ENCODE assay signal across 8 cellular contexts in the genomic region with DNA sequence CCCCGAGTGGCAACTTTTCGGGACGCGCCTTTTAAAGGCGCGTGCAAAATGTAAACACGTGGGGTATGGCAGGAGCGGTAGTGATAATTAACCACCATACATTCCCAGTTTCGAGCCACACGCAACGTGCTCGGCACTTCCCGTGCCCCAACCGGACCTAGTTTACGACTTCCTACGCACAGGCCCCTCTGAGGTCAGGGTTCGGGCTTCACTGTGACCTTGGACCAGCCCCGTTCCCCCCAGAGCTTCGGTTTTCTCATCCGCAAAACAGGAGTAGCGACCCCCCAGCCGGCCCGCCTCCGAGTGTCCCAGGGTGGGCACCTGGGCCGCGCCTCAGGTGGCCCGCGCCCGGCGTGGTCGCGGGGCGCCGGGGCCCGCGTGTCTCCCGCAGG. TPM values are rescaled to one million over a fixed set of nuclear protein-coding genes. Genes with fewer than 3 reads are reported as not detected.
DNase-seq lines count a peak whose midpoint lies in the region; ATAC-seq and TF ChIP-seq lines count a peak whose summit lies in the region.

No MANE protein-coding gene starts in this region.

- H3K27me3 ChIP-seq in MG63: no peaks in the 10 kb centered on the region
- no peaks in the 10 kb centered on the region for H3K27me3 ChIP-seq in right lobe of liver

- peaks cover 0 to 36% (median 15%) of the 10 kb centered on the region in 4 donors for H3K4me1 ChIP-seq in right lobe of liver

- no peak for TF ChIP-seq CTCF in right lobe of liver (IDR thresholded peaks at IDR 0.05)

- ATAC-seq in GM18499 (IDR thresholded peaks at IDR 0.05; ENCODE audit: insufficient read depth, unreplicated experiment) (peak; percentile 25), right lobe of liver (peak; percentile 35 to 69 (median 59))

- POLR2A ChIA-PET in HEK293T (lab: Yijun Ruan, JAX): interaction anchor here (1.0 to 2.1 kb wide), 12 partner anchors 8 to 229 kb away, joined by 3 to 20 read pairs (median 4); a partner anchor contains a TSS

- DNase-seq in HEK293T (ENCODE audit: extremely low spot score) (peak; percentile 44), MG63 (peak; percentile 55), dedifferentiated amniotic fluid mesenchymal stem cell (ENCODE audit: extremely low spot score) (peak; percentile 19), right lobe of liver (peak; percentile 75 to 81 (median 78)), NCI-H128 (lab: John Stamatoyannopoulos, UW; ENCODE audit: unreplicated experiment) (no peak)
- DNase-seq in activated CD4-positive, CD25-positive, alpha-beta regulatory T cell treated with anti-CD3 and anti-CD28 coated beads, Interleukin-2, amount 50 U/mL, for 72 hours: peak; percentile 58
- DNase-seq in stimulated activated CD4-positive, alpha-beta T cell treated with anti-CD3 and anti-CD28 coated beads, TNF-alpha, amount 100 ng/mL, for 48 hours (ENCODE audit: low read depth in 3 of 3): peak in 2 of 3 donors; percentile 43 to 46

- intact Hi-C loops in right lobe of liver (cut with DNase I): no loop called here

- peak overlapping the region; percentile 84 to 89 (median 86) for H3K27ac ChIP-seq in right lobe of liver

- no peak for TF ChIP-seq POLR2A in right lobe of liver (IDR thresholded peaks at IDR 0.05)

- peak overlapping the region; percentile 84 for H3K4me3 ChIP-seq in MG63
- H3K4me3 ChIP-seq in right lobe of liver: peak overlapping the region; percentile 90 to 95 (median 92)

- WGBS in right lobe of liver (ENCODE audit: insufficient coverage, low coverage, low lambda C conversion rate, missing lambda C conversion rate): 3% methylated on average over 6 of the region's 37 CpGs

- H3K9me3 ChIP-seq in MG63 (peaks cover 3% of the 10 kb centered on the region; the same call in 1 of the 2 replicates), right lobe of liver (no peaks in the 10 kb centered on the region)

- CTCF ChIA-PET in HEK293T (lab: Yijun Ruan, JAX): interaction anchor here (1.1 to 1.5 kb wide), 2 partner anchors 228 kb away, joined by 3 to 11 read pairs; no protein-coding TSS in a partner anchor

- H3K36me3 ChIP-seq in MG63: peaks cover 25% of the 10 kb centered on the region
- H3K36me3 ChIP-seq in right lobe of liver: no peaks in the 10 kb centered on the region

TF ChIP-seq in HEK293T, 16 proteins besides CTCF, POLR2A, EP300 and RAD21:
- TF ChIP-seq SUZ12 (IDR thresholded peaks at IDR 0.05) (no peak), L3MBTL2 (conservative IDR thresholded peaks at IDR 0.05) (peak; percentile 53)

RNA-seq across cellular contexts. Expression of a gene that starts 0.5 kb away (rescaled TPM):
- 22.0 and 24.3 TPM in 2 replicates for total RNA-seq in MG63 (2014; rRNA removed; shearing (Covaris generic); ENCODE audit: low replicate concordance)
- total RNA-seq in right lobe of liver: 10 to 100 TPM in 2 of 6 experiments, 1 to 10 TPM in 4; 6.2 to 13.5 (median 8.4) TPM

RNA-seq across cellular contexts. Expression of a gene that starts 0.6 kb away (rescaled TPM):
- total RNA-seq in MG63 (2014; rRNA removed; shearing (Covaris generic); ENCODE audit: low replicate concordance): 97.6 and 97.8 TPM in 2 replicates
- 10 to 100 TPM in 5 of 6 experiments, 1 to 10 TPM in 1; 9.3 to 16.8 (median 14.6) TPM for total RNA-seq in right lobe of liver

RNA-seq across cellular contexts. Expression of a gene that starts 54.2 kb away (rescaled TPM):
- 8.2 and 12.0 TPM in 2 replicates for total RNA-seq in MG63 (2014; rRNA removed; shearing (Covaris generic); ENCODE audit: low replicate concordance)
- total RNA-seq in right lobe of liver: 10 to 100 TPM; 14.4 to 23.1 (median 20.0) TPM

RNA-seq across cellular contexts. Expression of a gene that starts 54.4 kb away (rescaled TPM):
- total RNA-seq in MG63 (2014; rRNA removed; shearing (Covaris generic); ENCODE audit: low replicate concordance): 19.7 and 27.5 TPM in 2 replicates
- total RNA-seq in right lobe of liver: 1 to 10 TPM; 4.5 to 7.4 (median 6.1) TPM
